Comparison of ENCODE assay signal across 19 cellular contexts in the genomic region with DNA sequence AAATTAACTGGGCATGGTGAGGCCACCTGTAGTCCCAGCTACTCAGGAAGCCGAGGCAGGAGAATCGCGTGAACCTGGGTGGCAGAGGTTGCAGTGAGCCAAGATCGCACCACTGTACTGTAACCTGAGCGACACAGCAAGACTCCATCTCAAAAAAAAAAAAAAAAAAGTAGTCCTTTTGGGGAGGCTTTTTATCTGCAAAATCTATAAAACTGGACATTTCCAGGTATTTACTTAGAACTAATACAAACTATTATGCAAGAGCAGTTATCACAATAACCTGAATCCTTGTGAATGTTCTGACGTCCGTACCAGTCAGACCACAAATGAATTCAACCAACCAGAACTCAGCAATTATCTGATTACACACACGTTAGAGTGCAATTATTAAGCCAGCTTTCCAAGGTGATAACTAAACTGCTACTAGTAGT.
"Had no signal": no experiment of that assay in that cellular context is flagged by ENCODE, and none has a peak within 500 bp of the region (broad histone marks: within the 10 kb centered on the region; RNA-seq: fewer than 3 reads in every experiment).

No MANE protein-coding gene starts in this region.

- H3K27me3 ChIP-seq: ovary, sigmoid colon, tibial artery, uterus had no signal

- H3K4me1 ChIP-seq: sigmoid colon, tibial artery, uterus had no signal

- DNase-seq: activated CD4-positive, alpha-beta T cell treated with anti-CD3 and anti-CD28 coated beads, Interleukin-2, amount 10 ng/mL, durations not matched to agents 24 days and 14 days; activated CD8-positive, alpha-beta T cell treated with anti-CD3 and anti-CD28 coated beads for 36 hours; activated naive CD4-positive, alpha-beta T cell treated with Interleukin-2 at 50 U/mL for 16 hours; activated T-cell treated with anti-CD3 and anti-CD28 coated beads, Interleukin-2, amount 50 U/mL, for 24 hours; anterior cingulate cortex; erythroblast; foreskin melanocyte; kidney; left ventricle myocardium superior; mesenchymal stem cell; naive thymus-derived CD4-positive, alpha-beta T cell; ovary; sigmoid colon; stimulated activated naive B cell treated with anti-CD40 and anti-IgM and Interleukin-4, amounts not matched to agents 10 μg/mL and 1 μg/mL and 100 μg/mL, for 72 hours; T-helper 1 cell; T-helper 9 cell; tibial artery; uterus had no signal

- ATAC-seq: activated CD8-positive, alpha-beta T cell treated with anti-CD3 and anti-CD28 coated beads for 36 hours; left ventricle myocardium superior; naive thymus-derived CD4-positive, alpha-beta T cell; stimulated activated naive B cell treated with anti-CD40 and anti-IgM and Interleukin-4, amounts not matched to agents 10 μg/mL and 1 μg/mL and 100 μg/mL, for 72 hours had no signal

- H3K27ac ChIP-seq: coronary artery, ovary, sigmoid colon, tibial artery, uterus had no signal

- H3K9me3 ChIP-seq: ovary, sigmoid colon, tibial artery, uterus had no signal

- H3K4me3 ChIP-seq: coronary artery, ovary, sigmoid colon, tibial artery, uterus had no signal

- H3K36me3 ChIP-seq: ovary, sigmoid colon, tibial artery, uterus had no signal

- FAIRE-seq: kidney had no signal
